In genomic region chr6:150835620-150836019, GRCh38 we compare ENCODE assay signal across 1 cellular context.
A peak's percentile ranks its signal among the peaks of the same experiment; 100 is the strongest.
TF ChIP-seq lines count a peak whose summit lies in the region.

No MANE protein-coding gene starts in this region.

TF ChIP-seq in HCT116, 20 proteins besides CTCF, POLR2A, EP300 and RAD21 (continued from another document):
- TF ChIP-seq ZBTB33 (IDR thresholded peaks at IDR 0.05; ENCODE audit: extremely low read depth, insufficient replicate concordance, low read length) (no peak), SP1 (IDR thresholded peaks at IDR 0.05; ENCODE audit: low read depth) (peak; percentile 67), EZH2phosphoT487 (IDR thresholded peaks at IDR 0.05; ENCODE audit: borderline replicate concordance) (no peak), CEBPB (IDR thresholded peaks at IDR 0.05; ENCODE audit: low read depth) (no peak), FOSL1 (IDR thresholded peaks at IDR 0.05; ENCODE audit: low read depth) (peak; percentile 95), SRF (IDR thresholded peaks at IDR 0.05; ENCODE audit: low read depth) (peak; percentile 69), SIN3A (IDR thresholded peaks at IDR 0.05; ENCODE audit: low read depth) (no peak; the same call in 1 of the 2 replicates), EZH2 (IDR thresholded peaks at IDR 0.05) (no peak), YY1 (IDR thresholded peaks at IDR 0.05; ENCODE audit: extremely low read depth, insufficient replicate concordance, low read depth, low read length) (no peak)
